ENCODE assay signal across 13 cellular contexts in genomic region chr20:41214202-41214601, GRCh38.
DNase-seq lines count a peak whose midpoint lies in the region; TF ChIP-seq lines count a peak whose summit lies in the region.
"Had no signal": no experiment of that assay in that cellular context is flagged by ENCODE, and none has a peak within 500 bp of the region (broad histone marks: within the 10 kb centered on the region; RNA-seq: fewer than 3 reads in every experiment).

No MANE protein-coding gene starts in this region.

- TF ChIP-seq POLR2A in thyroid gland (IDR thresholded peaks at IDR 0.05) (no peak), adrenal gland (IDR thresholded peaks at IDR 0.05) (no peak)

- H3K36me3 ChIP-seq in thyroid gland (no peaks in the 10 kb centered on the region), adrenal gland (replicated peaks in 1 of 2) (no peaks in the 10 kb centered on the region)

- no peak overlapping the region for H3K4me3 ChIP-seq in thyroid gland (replicated peaks in 1 of 3)
- no peak overlapping the region for H3K4me3 ChIP-seq in adrenal gland
- H3K4me3 ChIP-seq: GM12878 had no signal

- H3K27ac ChIP-seq in caudate nucleus (ENCODE audit: low read depth, low read length) (peak overlapping the region; percentile 69), thyroid gland (peak overlapping the region in 2 of 3 donors; percentile 20 to 30), adrenal gland (peak overlapping the region in 1 of 5 donors; percentile 54)

- H3K9me3 ChIP-seq in thyroid gland (no peaks in the 10 kb centered on the region), adrenal gland (replicated peaks in 1 of 3) (no peaks in the 10 kb centered on the region)

- no peaks in the 10 kb centered on the region for H3K27me3 ChIP-seq in thyroid gland
- H3K27me3 ChIP-seq in adrenal gland = no peaks in the 10 kb centered on the region

- WGBS in thyroid gland, 2 donors = 37 to 49% methylated on average over 3 of the region's 3 CpGs
- 91 to 97% (median 94%) methylated on average over 3 of the region's 3 CpGs for WGBS in adrenal gland, 4 donors

- DNase-seq in NCI-H2227 treated with DMSO at 0.1 percent for 48 hours (lab: John Stamatoyannopoulos, UW) (peak; percentile 52), caudate nucleus (lab: John Stamatoyannopoulos, UW) (no peak), medulla oblongata (ENCODE audit: extremely low spot score) (peak; percentile 17), thyroid gland (peak; percentile 51 to 56), DMS79 treated with DMSO at 0.1 percent for 48 hours (lab: John Stamatoyannopoulos, UW) (no peak), kidney glomerular epithelial cell (lab: John Stamatoyannopoulos, UW) (no peak), adrenal gland (no peak)
- DNase-seq: Calu3; CD4-positive, alpha-beta T cell; DMS 273 treated with DMSO at 0.1 percent for 48 hours; GOT3; H9 had no signal

- intact Hi-C loops in thyroid gland (cut with DNase I) = no loop called here
- intact Hi-C loops in adrenal gland (cut with DNase I) = no loop called here

- TF ChIP-seq CTCF in thyroid gland (IDR thresholded peaks at IDR 0.05) (no peak), adrenal gland (IDR thresholded peaks at IDR 0.05) (no peak)

- peaks cover 16 to 18% of the 10 kb centered on the region in 2 donors for H3K4me1 ChIP-seq in thyroid gland
- peaks cover 14 to 25% of the 10 kb centered on the region in 2 donors for H3K4me1 ChIP-seq in adrenal gland (replicated peaks in 1 of 2)

Comparison
In these comparisons a context has a peak if more than half of its experiments do, and no peak if none do; other contexts are left out.
1. DNase-seq: peak in NCI-H2227 treated with DMSO at 0.1 percent for 48 hours (single experiment), medulla oblongata (single experiment) and thyroid gland (2 of 2); none in caudate nucleus (0 of 61), DMS79 treated with DMSO at 0.1 percent for 48 hours (single experiment), kidney glomerular epithelial cell (single experiment) and adrenal gland (0 of 7).